In the genomic region with DNA sequence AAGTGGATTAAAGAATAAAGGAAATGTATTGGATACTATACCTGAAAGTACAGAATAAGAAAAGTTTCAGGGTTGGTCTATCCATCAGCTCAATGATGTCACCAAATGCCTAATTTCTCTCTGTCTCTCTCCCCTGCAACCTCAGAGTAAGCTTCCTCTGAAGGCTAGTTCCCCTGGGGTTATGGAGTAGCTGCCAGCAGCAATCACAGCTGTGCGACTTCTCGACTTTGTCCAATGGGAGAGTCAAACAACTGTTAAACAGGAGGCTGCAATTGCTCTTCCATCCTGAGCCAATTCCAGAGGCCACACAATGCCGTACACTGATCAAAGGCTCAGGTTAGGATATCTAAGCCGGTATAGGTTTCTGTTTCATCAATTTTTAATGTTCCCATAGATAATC, we compare ENCODE assay signal across 17 cellular contexts.
DNase-seq lines count a peak whose midpoint lies in the region; ATAC-seq and TF ChIP-seq lines count a peak whose summit lies in the region.
"Had no signal": no experiment of that assay in that cellular context is flagged by ENCODE, and none has a peak within 500 bp of the region (broad histone marks: within the 10 kb centered on the region; RNA-seq: fewer than 3 reads in every experiment).

No MANE protein-coding gene starts in this region.

- H3K27me3 ChIP-seq in GM23338 (ENCODE audit: insufficient read depth) = no peaks in the 10 kb centered on the region

- H3K4me3 ChIP-seq in GM23338 = no peak overlapping the region
- H3K4me3 ChIP-seq: K562 had no signal

- no peaks in the 10 kb centered on the region for H3K36me3 Mint-ChIP-seq in GM23338 (ENCODE audit: low read depth)
- no peaks in the 10 kb centered on the region for H3K36me3 Mint-ChIP-seq in activated naive CD4-positive, alpha-beta T cell treated with anti-CD3 and anti-CD28 coated beads for 36 hours (ENCODE audit: low read depth)
- H3K36me3 Mint-ChIP-seq: CD14-positive monocyte had no signal

- H4K20me1 ChIP-seq in GM23338 (replicated peaks; ENCODE audit: insufficient read depth) = no peaks in the 10 kb centered on the region

- intact Hi-C loops in activated naive CD4-positive, alpha-beta T cell treated with anti-CD3 and anti-CD28 coated beads for 36 hours (cut with micrococcal nuclease) = no loop called here

- peak; percentile 60 for DNase-seq in D341Med (ENCODE audit: low spot score)
- peak; percentile 16 for DNase-seq in GM23338 (ENCODE audit: low spot score)
- DNase-seq in NCI-H524 treated with DMSO at 0.1 percent for 48 hours (lab: John Stamatoyannopoulos, UW) = peak; percentile 39
- peak; percentile 3 for DNase-seq in left kidney (ENCODE audit: low read depth, low spot score)
- DNase-seq in activated naive CD4-positive, alpha-beta T cell treated with anti-CD3 and anti-CD28 coated beads for 36 hours = no peak
- no peak for DNase-seq in activated CD4-positive, alpha-beta T cell treated with anti-CD3 and anti-CD28 coated beads, Interleukin-2, amount 50 U/mL, for 4 hours
- no peak for DNase-seq in HuH-7 (ENCODE audit: low spot score)
- DNase-seq: AML-193; HCEC 1CT; NCI-H526; NK-92 treated with Interleukin-12 subunit alpha and Interleukin-12 subunit beta, amount 100 ng/mL, for 24 hours; SHP77; T-helper 1 cell had no signal

- ATAC-seq in GM23338 (peak; percentile 39), esophagus mucosa (no peak)
- ATAC-seq: K562, SK-N-SH treated with all-trans-retinoic acid at 6 μM for 48 hours had no signal

- no peaks in the 10 kb centered on the region for H3K9me3 Mint-ChIP-seq in GM23338
- H3K9me3 Mint-ChIP-seq in activated naive CD4-positive, alpha-beta T cell treated with anti-CD3 and anti-CD28 coated beads for 36 hours = peaks cover 1% of the 10 kb centered on the region

- H3K4me1 ChIP-seq in GM23338 (ENCODE audit: insufficient read depth) = peaks cover 10% of the 10 kb centered on the region

- H3K27ac Mint-ChIP-seq in GM23338 = no peak overlapping the region
- no peak overlapping the region for H3K27ac Mint-ChIP-seq in activated naive CD4-positive, alpha-beta T cell treated with anti-CD3 and anti-CD28 coated beads for 36 hours
- H3K27ac Mint-ChIP-seq: CD14-positive monocyte had no signal

- H3K4me1 Mint-ChIP-seq in GM23338 = peaks cover 21% of the 10 kb centered on the region
- no peaks in the 10 kb centered on the region for H3K4me1 Mint-ChIP-seq in activated naive CD4-positive, alpha-beta T cell treated with anti-CD3 and anti-CD28 coated beads for 36 hours (ENCODE audit: low read depth)
- H3K4me1 Mint-ChIP-seq: CD14-positive monocyte had no signal

- H2AFZ ChIP-seq in GM23338 = no peak overlapping the region

- no peaks in the 10 kb centered on the region for H3F3A ChIP-seq in GM23338 (replicated peaks; ENCODE audit: low read depth)

- H3K4me3 Mint-ChIP-seq in GM23338 = no peak overlapping the region
- no peak overlapping the region for H3K4me3 Mint-ChIP-seq in activated naive CD4-positive, alpha-beta T cell treated with anti-CD3 and anti-CD28 coated beads for 36 hours
- H3K4me3 Mint-ChIP-seq: CD14-positive monocyte had no signal

- peaks cover 4% of the 10 kb centered on the region; the same call in 1 of the 2 replicates for H3K9me2 ChIP-seq in GM23338 (ENCODE audit: insufficient read depth)

- no peak overlapping the region for H3K4me2 ChIP-seq in GM23338

- no peaks in the 10 kb centered on the region for H3K79me2 ChIP-seq in GM23338 (replicated peaks; ENCODE audit: insufficient read depth)

- CTCF ChIA-PET in activated naive CD4-positive, alpha-beta T cell treated with anti-CD3 and anti-CD28 coated beads for 36 hours (lab: Charles Lee) = no interaction called here

- H3K27ac ChIP-seq in GM23338 (ENCODE audit: low read depth) = no peak overlapping the region

- peaks cover 4% of the 10 kb centered on the region for H3K27me3 Mint-ChIP-seq in GM23338 (ENCODE audit: insufficient read depth, low read depth, poor library complexity)
- peaks cover 11% of the 10 kb centered on the region for H3K27me3 Mint-ChIP-seq in activated naive CD4-positive, alpha-beta T cell treated with anti-CD3 and anti-CD28 coated beads for 36 hours (ENCODE audit: low read depth)

- no peaks in the 10 kb centered on the region for H3K36me3 ChIP-seq in GM23338 (ENCODE audit: insufficient read depth)

- TF ChIP-seq CTCF in GM23338 (conservative IDR thresholded peaks at IDR 0.05; ENCODE audit: low read depth in 2 of 2) = no peak

TF ChIP-seq in GM23338, 12 proteins besides CTCF, POLR2A, EP300 and RAD21 (continues in another document):
- TF ChIP-seq, protein P1, sequence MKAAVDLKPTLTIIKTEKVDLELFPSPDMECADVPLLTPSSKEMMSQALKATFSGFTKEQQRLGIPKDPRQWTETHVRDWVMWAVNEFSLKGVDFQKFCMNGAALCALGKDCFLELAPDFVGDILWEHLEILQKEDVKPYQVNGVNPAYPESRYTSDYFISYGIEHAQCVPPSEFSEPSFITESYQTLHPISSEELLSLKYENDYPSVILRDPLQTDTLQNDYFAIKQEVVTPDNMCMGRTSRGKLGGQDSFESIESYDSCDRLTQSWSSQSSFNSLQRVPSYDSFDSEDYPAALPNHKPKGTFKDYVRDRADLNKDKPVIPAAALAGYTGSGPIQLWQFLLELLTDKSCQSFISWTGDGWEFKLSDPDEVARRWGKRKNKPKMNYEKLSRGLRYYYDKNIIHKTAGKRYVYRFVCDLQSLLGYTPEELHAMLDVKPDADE (IDR thresholded peaks at IDR 0.05) = no peak
- TF ChIP-seq ZNF331 (CRISPR knock-in tag; IDR thresholded peaks at IDR 0.05; ENCODE audit: low read depth) (no peak), ZNF114 (CRISPR knock-in tag; IDR thresholded peaks at IDR 0.05) (no peak), NANOG (IDR thresholded peaks at IDR 0.05; ENCODE audit: borderline replicate concordance) (no peak)
- TF ChIP-seq, protein P2, sequence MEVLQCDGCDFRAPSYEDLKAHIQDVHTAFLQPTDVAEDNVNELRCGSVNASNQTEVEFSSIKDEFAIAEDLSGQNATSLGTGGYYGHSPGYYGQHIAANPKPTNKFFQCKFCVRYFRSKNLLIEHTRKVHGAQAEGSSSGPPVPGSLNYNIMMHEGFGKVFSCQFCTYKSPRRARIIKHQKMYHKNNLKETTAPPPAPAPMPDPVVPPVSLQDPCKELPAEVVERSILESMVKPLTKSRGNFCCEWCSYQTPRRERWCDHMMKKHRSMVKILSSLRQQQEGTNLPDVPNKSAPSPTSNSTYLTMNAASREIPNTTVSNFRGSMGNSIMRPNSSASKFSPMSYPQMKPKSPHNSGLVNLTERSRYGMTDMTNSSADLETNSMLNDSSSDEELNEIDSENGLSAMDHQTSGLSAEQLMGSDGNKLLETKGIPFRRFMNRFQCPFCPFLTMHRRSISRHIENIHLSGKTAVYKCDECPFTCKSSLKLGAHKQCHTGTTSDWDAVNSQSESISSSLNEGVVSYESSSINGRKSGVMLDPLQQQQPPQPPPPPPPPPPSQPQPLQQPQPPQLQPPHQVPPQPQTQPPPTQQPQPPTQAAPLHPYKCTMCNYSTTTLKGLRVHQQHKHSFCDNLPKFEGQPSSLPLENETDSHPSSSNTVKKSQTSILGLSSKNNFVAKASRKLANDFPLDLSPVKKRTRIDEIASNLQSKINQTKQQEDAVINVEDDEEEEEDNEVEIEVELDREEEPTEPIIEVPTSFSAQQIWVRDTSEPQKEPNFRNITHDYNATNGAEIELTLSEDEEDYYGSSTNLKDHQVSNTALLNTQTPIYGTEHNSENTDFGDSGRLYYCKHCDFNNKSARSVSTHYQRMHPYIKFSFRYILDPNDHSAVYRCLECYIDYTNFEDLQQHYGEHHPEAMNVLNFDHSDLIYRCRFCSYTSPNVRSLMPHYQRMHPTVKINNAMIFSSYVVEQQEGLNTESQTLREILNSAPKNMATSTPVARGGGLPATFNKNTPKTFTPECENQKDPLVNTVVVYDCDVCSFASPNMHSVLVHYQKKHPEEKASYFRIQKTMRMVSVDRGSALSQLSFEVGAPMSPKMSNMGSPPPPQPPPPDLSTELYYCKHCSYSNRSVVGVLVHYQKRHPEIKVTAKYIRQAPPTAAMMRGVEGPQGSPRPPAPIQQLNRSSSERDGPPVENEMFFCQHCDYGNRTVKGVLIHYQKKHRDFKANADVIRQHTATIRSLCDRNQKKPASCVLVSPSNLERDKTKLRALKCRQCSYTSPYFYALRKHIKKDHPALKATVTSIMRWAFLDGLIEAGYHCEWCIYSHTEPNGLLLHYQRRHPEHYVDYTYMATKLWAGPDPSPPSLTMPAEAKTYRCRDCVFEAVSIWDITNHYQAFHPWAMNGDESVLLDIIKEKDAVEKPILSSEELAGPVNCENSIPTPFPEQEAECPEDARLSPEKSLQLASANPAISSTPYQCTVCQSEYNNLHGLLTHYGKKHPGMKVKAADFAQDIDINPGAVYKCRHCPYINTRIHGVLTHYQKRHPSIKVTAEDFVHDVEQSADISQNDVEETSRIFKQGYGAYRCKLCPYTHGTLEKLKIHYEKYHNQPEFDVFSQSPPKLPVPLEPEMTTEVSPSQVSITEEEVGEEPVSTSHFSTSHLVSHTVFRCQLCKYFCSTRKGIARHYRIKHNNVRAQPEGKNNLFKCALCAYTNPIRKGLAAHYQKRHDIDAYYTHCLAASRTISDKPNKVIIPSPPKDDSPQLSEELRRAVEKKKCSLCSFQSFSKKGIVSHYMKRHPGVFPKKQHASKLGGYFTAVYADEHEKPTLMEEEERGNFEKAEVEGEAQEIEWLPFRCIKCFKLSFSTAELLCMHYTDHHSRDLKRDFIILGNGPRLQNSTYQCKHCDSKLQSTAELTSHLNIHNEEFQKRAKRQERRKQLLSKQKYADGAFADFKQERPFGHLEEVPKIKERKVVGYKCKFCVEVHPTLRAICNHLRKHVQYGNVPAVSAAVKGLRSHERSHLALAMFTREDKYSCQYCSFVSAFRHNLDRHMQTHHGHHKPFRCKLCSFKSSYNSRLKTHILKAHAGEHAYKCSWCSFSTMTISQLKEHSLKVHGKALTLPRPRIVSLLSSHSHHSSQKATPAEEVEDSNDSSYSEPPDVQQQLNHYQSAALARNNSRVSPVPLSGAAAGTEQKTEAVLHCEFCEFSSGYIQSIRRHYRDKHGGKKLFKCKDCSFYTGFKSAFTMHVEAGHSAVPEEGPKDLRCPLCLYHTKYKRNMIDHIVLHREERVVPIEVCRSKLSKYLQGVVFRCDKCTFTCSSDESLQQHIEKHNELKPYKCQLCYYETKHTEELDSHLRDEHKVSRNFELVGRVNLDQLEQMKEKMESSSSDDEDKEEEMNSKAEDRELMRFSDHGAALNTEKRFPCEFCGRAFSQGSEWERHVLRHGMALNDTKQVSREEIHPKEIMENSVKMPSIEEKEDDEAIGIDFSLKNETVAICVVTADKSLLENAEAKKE (CRISPR knock-in tag; IDR thresholded peaks at IDR 0.05) = no peak

Comparison
In these comparisons a context has a peak if more than half of its experiments do, and no peak if none do; other contexts are left out.
1. DNase-seq: peak in D341Med (single experiment), GM23338 (single experiment), NCI-H524 treated with DMSO at 0.1 percent for 48 hours (single experiment) and left kidney (single experiment); none in activated naive CD4-positive, alpha-beta T cell treated with anti-CD3 and anti-CD28 coated beads for 36 hours (single experiment), activated CD4-positive, alpha-beta T cell treated with anti-CD3 and anti-CD28 coated beads, Interleukin-2, amount 50 U/mL, for 4 hours (0 of 2) and HuH-7 (single experiment).